ENCODE assay signal across 1 cellular context in the genomic region with DNA sequence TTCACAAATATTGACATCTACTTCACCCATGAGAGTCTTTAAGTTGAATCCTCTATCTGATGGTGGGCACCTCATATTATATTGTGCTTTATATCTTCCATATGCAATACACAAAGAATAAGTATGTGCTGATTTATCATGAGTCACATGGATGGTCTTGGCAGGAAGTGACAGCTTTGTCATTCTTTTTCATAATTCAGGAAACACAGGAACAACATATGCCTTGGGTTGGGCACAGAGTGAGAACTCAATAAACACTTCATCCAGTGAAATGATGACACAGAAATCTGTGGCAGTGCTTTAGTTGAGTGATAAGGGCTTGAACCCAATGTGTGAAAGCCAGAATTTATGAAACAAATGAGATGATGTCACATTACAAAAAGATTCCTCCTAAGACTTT.
A peak's percentile ranks its signal among the peaks of the same experiment; 100 is the strongest.
TF ChIP-seq lines count a peak whose summit lies in the region.

No MANE protein-coding gene starts in this region.

TF ChIP-seq in endothelial cell of umbilical vein, 7 proteins besides CTCF, POLR2A, EP300 and RAD21:
- TF ChIP-seq JUN (IDR thresholded peaks at IDR 0.05; ENCODE audit: borderline replicate concordance, insufficient read depth, insufficient read length, low read depth) = peak; percentile 87
- no peak for TF ChIP-seq EZH2 (IDR thresholded peaks at IDR 0.05; ENCODE audit: borderline replicate concordance, low read depth, low read length, severe bottlenecking)
- TF ChIP-seq MAX (IDR thresholded peaks at IDR 0.05; ENCODE audit: insufficient read depth, insufficient read length) = no peak
- peak; percentile 67 for TF ChIP-seq GATA2 (IDR thresholded peaks at IDR 0.05; ENCODE audit: insufficient read depth, insufficient read length, low read depth, low read length)
- peak; percentile 94 for TF ChIP-seq FOS (IDR thresholded peaks at IDR 0.05; ENCODE audit: borderline replicate concordance, insufficient read depth, low read length)
- peak; percentile 49 for TF ChIP-seq POLR2AphosphoS5 (IDR thresholded peaks at IDR 0.05; ENCODE audit: insufficient read depth, low read depth, low read length)
TF ChIP-seq in endothelial cell of umbilical vein: peak in this region for 4.
